Comparison of ENCODE assay signal across 17 cellular contexts in the genomic region with DNA sequence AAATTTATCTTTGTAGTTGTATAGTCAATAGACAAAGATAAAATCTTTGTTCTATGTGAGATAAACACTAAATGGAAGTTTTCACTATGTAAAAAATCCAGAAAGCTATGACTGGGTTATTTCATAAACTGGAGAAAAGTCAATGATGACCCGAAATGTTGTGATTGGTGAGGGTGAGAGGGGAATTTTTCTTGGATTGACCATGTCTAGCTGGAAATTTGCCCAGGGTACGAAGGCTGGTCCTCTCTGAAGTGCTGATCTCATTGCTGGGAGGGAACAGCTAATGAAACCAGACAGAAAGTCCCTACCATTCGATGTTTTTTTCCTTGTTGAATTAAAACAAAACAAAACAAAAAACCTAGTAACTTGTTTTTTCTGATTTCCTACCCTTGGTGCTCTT. TPM values are rescaled to one million over a fixed set of nuclear protein-coding genes. Genes with fewer than 3 reads are reported as not detected.
DNase-seq lines count a peak whose midpoint lies in the region; ATAC-seq and TF ChIP-seq lines count a peak whose summit lies in the region.
"Had no signal": no experiment of that assay in that cellular context is flagged by ENCODE, and none has a peak within 500 bp of the region (broad histone marks: within the 10 kb centered on the region; RNA-seq: fewer than 3 reads in every experiment).

No MANE protein-coding gene starts in this region.

- H3K9me3 Mint-ChIP-seq in Caco-2 (ENCODE audit: unreplicated experiment) (peaks cover 34% of the 10 kb centered on the region), chondrocyte (ENCODE audit: low read depth) (peaks cover 14% of the 10 kb centered on the region)
- H3K9me3 Mint-ChIP-seq: HFFc6 had no signal

- intact Hi-C loops in left cardiac atrium (cut with DNase I) (no loop called here), Caco-2 (cut with micrococcal nuclease; ENCODE audit: unreplicated experiment) (no loop called here)

- no peaks in the 10 kb centered on the region; the same call in none of the 2 replicates for H3K9me3 ChIP-seq in Caco-2
- H3K9me3 ChIP-seq: neutrophil had no signal

- H3K36me3 Mint-ChIP-seq in Caco-2 (ENCODE audit: insufficient read depth, unreplicated experiment) (peaks cover 6% of the 10 kb centered on the region), chondrocyte (ENCODE audit: low read depth) (peaks cover 6% of the 10 kb centered on the region)

- H3K36me3 ChIP-seq in Caco-2 (ENCODE audit: control insufficient read depth, insufficient read depth, low read length): no peaks in the 10 kb centered on the region
- H3K36me3 ChIP-seq: neutrophil, transverse colon had no signal

- ATAC-seq in left cardiac atrium: peak; percentile 77 to 82
- ATAC-seq: SK-N-SH treated with all-trans-retinoic acid at 6 μM for 48 hours had no signal

- no peaks in the 10 kb centered on the region for H3K27me3 ChIP-seq in Caco-2 (replicated peaks; ENCODE audit: control insufficient read depth, insufficient read depth, low read length)
- H3K27me3 ChIP-seq: neutrophil, transverse colon had no signal

- TF ChIP-seq CTCF in Caco-2 (IDR thresholded peaks at IDR 0.05; ENCODE audit: insufficient read depth in 1 of 2, low read depth in 1 of 2, low read length in 1 of 2, severe bottlenecking in 1 of 2, unreplicated experiment in 1 of 2) (no peak), chondrocyte (IDR thresholded peaks at IDR 0.05) (no peak)

- DNase-seq in Daoy (ENCODE audit: low read depth) (peak; percentile 28), amniotic epithelial cell (ENCODE audit: low read depth) (peak; percentile 64), left cardiac atrium (peak; percentile 38), renal cortical epithelial cell (ENCODE audit: low read depth) (peak; percentile 41), Caco-2 (no peak), RPMI8226 (no peak), chondrocyte (ENCODE audit: low spot score) (no peak), 8988T (no peak)
- DNase-seq: activated effector memory CD4-positive, alpha-beta T cell treated with Interleukin-2 at 50 U/mL for 16 hours; caudate nucleus; HFFc6; MM.1S; transverse colon had no signal

- CTCF ChIA-PET in Caco-2 (lab: Charles Lee): no interaction called here

- H3K4me3 Mint-ChIP-seq in Caco-2 (ENCODE audit: unreplicated experiment) (no peak overlapping the region), chondrocyte (ENCODE audit: unreplicated experiment) (no peak overlapping the region)
- H3K4me3 Mint-ChIP-seq: B cell, HFFc6 had no signal

- H3K4me1 ChIP-seq in Caco-2: peaks cover 20% of the 10 kb centered on the region

- H3K27me3 Mint-ChIP-seq in Caco-2 (ENCODE audit: insufficient read depth, unreplicated experiment) (no peaks in the 10 kb centered on the region), chondrocyte (ENCODE audit: low read depth) (no peaks in the 10 kb centered on the region)

- H3K27ac Mint-ChIP-seq in Caco-2 (ENCODE audit: unreplicated experiment) (no peak overlapping the region), chondrocyte (ENCODE audit: unreplicated experiment) (no peak overlapping the region)
- H3K27ac Mint-ChIP-seq: B cell, HFFc6 had no signal

- no TSS peak for BruUV-seq in Caco-2 (replicated peaks; lab: Mats Ljungman, UMichigan)

- POLR2A ChIA-PET in Caco-2 (lab: Charles Lee): no interaction called here

- peaks cover 12% of the 10 kb centered on the region for H3K4me1 Mint-ChIP-seq in Caco-2 (ENCODE audit: low read depth, unreplicated experiment)
- H3K4me1 Mint-ChIP-seq in chondrocyte (ENCODE audit: low read depth): peaks cover 2% of the 10 kb centered on the region
- H3K4me1 Mint-ChIP-seq: B cell had no signal

- no peak overlapping the region for H3K4me3 ChIP-seq in Caco-2 (ENCODE audit: low read depth, low read length)
- H3K4me3 ChIP-seq: transverse colon had no signal

RNA-seq across cellular contexts. Expression of gene TPRG1, which starts 14.3 kb away (rescaled TPM):
- 0.54 and 0.69 TPM in 2 replicates for total RNA-seq in Daoy (2014; rRNA removed; shearing (Covaris generic))
- total RNA-seq in left cardiac atrium (10 to 100 TPM in 1 of 2 donors, 1 to 10 TPM in 1; 5.2 to 15.5 TPM), renal cortical epithelial cell (0.35 and 0.94 TPM in 2 replicates), Caco-2 (2022) (1.5 and 1.6 TPM in 2 replicates), chondrocyte (1.3 to 3.1 TPM (median 3.0 TPM) in 3 replicates)
- total RNA-seq: HFFc6, HT-29 had no signal

Comparison
In these comparisons a context has a peak if more than half of its experiments do, and no peak if none do; other contexts are left out.
1. DNase-seq: peak in Daoy (single experiment), amniotic epithelial cell (single experiment), left cardiac atrium (single experiment) and renal cortical epithelial cell (single experiment); none in Caco-2 (0 of 2), RPMI8226 (single experiment), chondrocyte (single experiment) and 8988T (single experiment).